In genomic region chr14:55372423-55372822, GRCh38 we compare ENCODE assay signal across 2 cellular contexts.
TF ChIP-seq lines count a peak whose summit lies in the region.

No MANE protein-coding gene starts in this region.

TF ChIP-seq in HEK293, 187 proteins besides CTCF, POLR2A, EP300 and RAD21:
- TF ChIP-seq ZNF26 (tag by site-specific recombination; IDR thresholded peaks at IDR 0.05) (no peak), MEIS1 (CRISPR knock-in tag; IDR thresholded peaks at IDR 0.05; ENCODE audit: borderline replicate concordance) (no peak), ZNF366 (tag by site-specific recombination; conservative IDR thresholded peaks at IDR 0.05) (peak; percentile 93), ZNF155 (tag by site-specific recombination; IDR thresholded peaks at IDR 0.05) (no peak)

TF ChIP-seq in K562, 482 proteins besides CTCF, POLR2A, EP300 and RAD21:
- TF ChIP-seq ELF4 (CRISPR knock-in tag; IDR thresholded peaks at IDR 0.05) (0 out of 2 replicates have a peak, but pooled peaks have one; percentile 36), ZNF551 (CRISPR knock-in tag; IDR thresholded peaks at IDR 0.05) (no peak), PTTG1 (tag; IDR thresholded peaks at IDR 0.05; ENCODE audit: low read depth) (no peak), ZNF316 (IDR thresholded peaks at IDR 0.05) (peak; percentile 71), HDAC1 (IDR thresholded peaks at IDR 0.05) (0 out of 4 replicates have a peak, but pooled peaks of 1 of the 2 experiments have one; percentile 33), C11orf30 (IDR thresholded peaks at IDR 0.05; ENCODE audit: low read depth) (peak; percentile 25; the same call in 1 of the 2 replicates)
